Comparison of ENCODE assay signal across 30 cellular contexts in the genomic region with DNA sequence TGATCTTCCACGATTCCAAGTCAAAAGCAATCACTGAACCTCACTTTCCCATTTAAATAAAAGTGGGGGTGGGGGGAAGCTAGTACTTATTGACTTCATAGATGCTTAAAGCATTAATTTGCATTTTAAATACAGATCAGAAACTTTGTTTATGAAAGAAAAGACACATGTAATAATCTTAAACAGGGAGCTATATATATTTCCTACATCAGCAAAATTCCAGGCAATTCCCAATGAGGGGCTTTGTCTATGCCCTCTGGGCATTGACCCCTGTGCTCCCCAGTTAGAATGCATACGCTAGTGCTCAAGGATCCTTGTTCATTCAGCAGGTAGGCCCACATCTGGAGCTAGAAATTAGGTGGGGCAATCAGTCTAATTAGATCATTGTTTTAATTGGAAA. TPM values are rescaled to one million over a fixed set of nuclear protein-coding genes. Genes with fewer than 3 reads are reported as not detected.
"Had no signal": no experiment of that assay in that cellular context is flagged by ENCODE, and none has a peak within 500 bp of the region (broad histone marks: within the 10 kb centered on the region; RNA-seq: fewer than 3 reads in every experiment).

No MANE protein-coding gene starts in this region.

- H3K27me3 ChIP-seq: neutrophil, spleen, suprapubic skin, testis, tibial artery, transverse colon, upper lobe of right lung, uterus had no signal

- H3K27ac ChIP-seq: neutrophil, pancreas, psoas muscle, skin epidermis, spleen, suprapubic skin, testis, tibial artery, transverse colon, upper lobe of right lung, uterus had no signal

- H3K9me3 ChIP-seq: neutrophil, pancreas, psoas muscle, spleen, suprapubic skin, testis, tibial artery, transverse colon, upper lobe of right lung, uterus had no signal

- DNase-seq: naive thymus-derived CD8-positive, alpha-beta T cell; nephron progenitor cell; nucleus accumbens; pancreas; psoas muscle; right cardiac atrium; spleen; stimulated activated CD4-positive, alpha-beta T cell treated with anti-CD3 and anti-CD28 coated beads, Interleukin-12 subunit alpha, Interleukin-12 subunit beta, amount 100 ng/mL, for 4 hours; stimulated activated CD4-positive, alpha-beta T cell treated with anti-CD3 and anti-CD28 coated beads, Interleukin-1b, Interleukin-23, amount 100 ng/mL, for 48 hours; stimulated activated CD4-positive, alpha-beta T cell treated with anti-CD3 and anti-CD28 coated beads, Interleukin-4, amount 100 ng/mL, for 1 hour; stimulated activated CD4-positive, alpha-beta T cell treated with anti-CD3 and anti-CD28 coated beads, Interleukin-4, amount 100 ng/mL, for 4 hours; stimulated activated CD8-positive, alpha-beta memory T cell treated with anti-CD3 and anti-CD28 coated beads, Interleukin-4, amount 100 ng/mL, for 48 hours; stimulated activated naive CD4-positive, alpha-beta T cell; stimulated activated naive CD8-positive, alpha-beta T cell treated with anti-CD3 and anti-CD28 coated beads, Interleukin-15, amount 100 ng/mL, for 72 hours; stimulated activated naive CD8-positive, alpha-beta T cell treated with anti-CD3 and anti-CD28 coated beads, Interleukin-15, Interleukin-2, amounts not matched to agents 100 U/mL and 50 U/mL, for 24 hours; substantia nigra; testis; tibial artery; transverse colon; upper lobe of right lung; uterus had no signal

- H3K4me1 ChIP-seq: psoas muscle, spleen, suprapubic skin, testis, tibial artery, transverse colon, upper lobe of right lung, uterus had no signal

- H3K36me3 ChIP-seq: neutrophil, pancreas, spleen, suprapubic skin, tibial artery, transverse colon, upper lobe of right lung, uterus had no signal

- FAIRE-seq: pancreas had no signal

- ATAC-seq: naive thymus-derived CD8-positive, alpha-beta T cell; natural killer cell treated with Interleukin-12 subunit alpha and Interleukin-12 subunit beta and Interleukin-15 and Interleukin-18, amount 100 ng/mL, for 72 hours; pancreas; psoas muscle; right cardiac atrium; sciatic nerve; stimulated activated memory B cell treated with anti-CD40 and anti-IgM and Interleukin-4, amounts not matched to agents 10 μg/mL and 1 μg/mL and 100 μg/mL, for 72 hours; stimulated activated naive CD8-positive, alpha-beta T cell treated with anti-CD3 and anti-CD28 coated beads, Interleukin-15, amount 100 ng/mL, for 72 hours; stimulated activated naive CD8-positive, alpha-beta T cell treated with anti-CD3 and anti-CD28 coated beads, Interleukin-15, Interleukin-2, amounts not matched to agents 100 U/mL and 50 U/mL, for 24 hours; upper lobe of right lung had no signal

- H3K4me2 ChIP-seq: smooth muscle cell had no signal

- H3K4me3 ChIP-seq: pancreas, psoas muscle, skin epidermis, smooth muscle cell, spleen, suprapubic skin, testis, tibial artery, transverse colon, upper lobe of right lung, uterus had no signal

RNA-seq across cellular contexts. Expression of gene SERPINI2, which starts 20.0 kb away (rescaled TPM):
- total RNA-seq: naive thymus-derived CD8-positive, alpha-beta T cell; natural killer cell treated with Interleukin-12 subunit alpha and Interleukin-12 subunit beta and Interleukin-15 and Interleukin-18, amount 100 ng/mL, for 72 hours; osteocyte; renal cortical epithelial cell; sciatic nerve; smooth muscle cell; transverse colon; upper lobe of right lung had no signal
- polyA plus RNA-seq: naive thymus-derived CD8-positive, alpha-beta T cell; smooth muscle cell had no signal
